In the genomic region with DNA sequence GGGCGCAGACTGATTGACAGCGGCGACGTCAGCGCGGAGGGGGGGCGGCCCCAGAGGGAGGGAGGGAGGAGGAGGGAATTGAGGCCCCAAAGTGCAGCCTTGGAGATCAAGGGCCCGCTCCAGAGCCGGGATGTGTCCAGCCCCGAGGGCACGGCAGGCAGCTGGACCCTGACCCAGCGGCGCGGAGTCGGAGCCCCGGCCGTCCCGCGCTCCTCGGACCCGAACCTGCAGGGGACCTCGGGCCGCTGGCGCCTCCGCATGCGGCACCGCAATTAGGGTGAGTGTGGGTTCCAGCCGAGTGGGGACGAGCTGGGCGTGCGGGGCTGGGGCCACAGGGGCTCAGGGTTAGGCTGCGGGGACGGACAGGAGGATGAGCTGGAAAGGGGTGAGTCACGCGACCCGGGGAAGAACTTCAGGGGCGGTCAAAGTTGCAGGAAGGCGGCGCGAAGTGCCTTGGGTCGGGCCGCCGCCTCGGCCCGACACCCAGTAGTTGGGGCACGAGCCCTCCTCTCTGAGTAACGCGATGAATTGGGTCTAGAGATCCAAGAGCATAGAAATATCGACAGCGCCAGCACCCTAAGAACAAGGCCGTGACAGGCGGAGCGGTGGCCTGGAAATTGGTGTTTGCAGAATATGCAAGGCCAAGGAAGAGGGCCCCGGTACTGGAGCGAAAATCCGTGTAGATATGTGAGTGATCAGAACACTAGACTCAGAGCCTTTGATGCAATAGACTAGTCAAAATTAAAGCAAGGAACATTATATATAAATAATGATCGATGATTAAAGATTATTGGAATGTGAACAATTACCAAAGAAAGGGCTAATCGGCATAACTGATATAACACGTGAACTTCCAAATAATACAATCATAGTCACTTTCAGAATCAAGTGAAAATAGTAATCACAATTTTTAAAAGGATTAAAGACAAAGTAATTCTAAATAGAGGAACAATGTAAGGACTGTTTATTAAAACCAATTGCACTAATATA, we compare ENCODE assay signal across 11 cellular contexts. TPM values are rescaled to one million over a fixed set of nuclear protein-coding genes. Genes with fewer than 3 reads are reported as not detected.
DNase-seq lines count a peak whose midpoint lies in the region; ATAC-seq, FAIRE-seq and TF ChIP-seq lines count a peak whose summit lies in the region.
"Had no signal": no experiment of that assay in that cellular context is flagged by ENCODE, and none has a peak within 500 bp of the region (broad histone marks: within the 10 kb centered on the region; RNA-seq: fewer than 3 reads in every experiment).

TSS of gene TBX4 (plus strand) at position 122 of the 990 bp plus-strand sequence. CDS start 4,069 bp downstream, outside the sequence.

- H3K18ac ChIP-seq in mesenchymal stem cell (ENCODE audit: low read depth in 1 of 2, low read length in 2 of 2): no peak within 1 kb of the TSS

- H3K79me1 ChIP-seq in mesenchymal stem cell (replicated peaks; ENCODE audit: low read length, poor library complexity, severe bottlenecking): no peaks in the 10 kb centered on the region

- no peaks in the 10 kb centered on the region for H3K36me3 Mint-ChIP-seq in activated naive CD4-positive, alpha-beta T cell treated with anti-CD3 and anti-CD28 coated beads for 36 hours (ENCODE audit: low read depth)
- H3K36me3 Mint-ChIP-seq in type B pancreatic cell: no peaks in the 10 kb centered on the region

- no peak within 1 kb of the TSS for H3K27ac Mint-ChIP-seq in activated naive CD4-positive, alpha-beta T cell treated with anti-CD3 and anti-CD28 coated beads for 36 hours
- no peak within 1 kb of the TSS for H3K27ac Mint-ChIP-seq in type B pancreatic cell

- no peaks in the 10 kb centered on the region for H3K9me3 Mint-ChIP-seq in activated naive CD4-positive, alpha-beta T cell treated with anti-CD3 and anti-CD28 coated beads for 36 hours
- no peaks in the 10 kb centered on the region for H3K9me3 Mint-ChIP-seq in type B pancreatic cell

- H3K4me3 Mint-ChIP-seq in activated naive CD4-positive, alpha-beta T cell treated with anti-CD3 and anti-CD28 coated beads for 36 hours: peak within 1 kb of the TSS; percentile 60
- H3K4me3 Mint-ChIP-seq in type B pancreatic cell: peak within 1 kb of the TSS; percentile 78

- ATAC-seq in GM18519 (IDR thresholded peaks at IDR 0.05; ENCODE audit: low FRiP score, unreplicated experiment): no peak

- no peak within 1 kb of the TSS for H3K27ac ChIP-seq in mesenchymal stem cell (ENCODE audit: low read length, poor library complexity, severe bottlenecking)

- peak within 1 kb of the TSS in 1 of 2 experiments; percentile 72 for H3K14ac ChIP-seq in mesenchymal stem cell (ENCODE audit: low read length in 2 of 2)

- H2BK15ac ChIP-seq in mesenchymal stem cell (ENCODE audit: low read depth, poor library complexity, severe bottlenecking): peak within 1 kb of the TSS; percentile 56

- peaks cover 73 to 79% of the 10 kb centered on the region in 2 experiments for H3K27me3 ChIP-seq in mesenchymal stem cell (ENCODE audit: control insufficient read depth in 1 of 2, insufficient read depth in 1 of 2, low read length in 2 of 2)

- peaks cover 25% of the 10 kb centered on the region for H3K4me1 ChIP-seq in mesenchymal stem cell (ENCODE audit: control insufficient read depth, insufficient read depth, low read depth, low read length)

- no peak within 1 kb of the TSS for H2AK5ac ChIP-seq in mesenchymal stem cell (ENCODE audit: low read length, severe bottlenecking)

- no peaks in the 10 kb centered on the region for H3K36me3 ChIP-seq in mesenchymal stem cell (ENCODE audit: control insufficient read depth in 1 of 2, insufficient read depth in 2 of 2, low read depth in 1 of 2, low read length in 2 of 2)

- no peak within 1 kb of the TSS for H4K91ac ChIP-seq in mesenchymal stem cell (ENCODE audit: low read length)

- peak; percentile 13 for DNase-seq in activated naive CD4-positive, alpha-beta T cell treated with anti-CD3 and anti-CD28 coated beads for 36 hours
- no peak for DNase-seq in activated naive CD4-positive, alpha-beta T cell (lab: John Stamatoyannopoulos, UW)
- DNase-seq in mesenchymal stem cell (peak; percentile 13), type B pancreatic cell (ENCODE audit: extremely low spot score, unreplicated experiment) (no peak), frontal cortex (ENCODE audit: low spot score in 2 of 2) (no peak)
- no peak for DNase-seq in stimulated activated CD4-positive, alpha-beta T cell treated with anti-CD3 and anti-CD28 coated beads, Interleukin-1b, Interleukin-23, amount 100 ng/mL, for 48 hours
- DNase-seq: central memory CD4-positive, alpha-beta T cell; NCI-H526 treated with DMSO at 0.1 percent for 48 hours had no signal

- CTCF ChIA-PET in activated naive CD4-positive, alpha-beta T cell treated with anti-CD3 and anti-CD28 coated beads for 36 hours (lab: Charles Lee): no interaction called here

- peak within 1 kb of the TSS; percentile 69 for H3K4me2 ChIP-seq in mesenchymal stem cell (ENCODE audit: low read length, poor library complexity, severe bottlenecking)

- peak within 1 kb of the TSS; percentile 43 for H3K9ac ChIP-seq in mesenchymal stem cell (ENCODE audit: low read length)

- H3K4me3 ChIP-seq in mesenchymal stem cell (ENCODE audit: insufficient read depth in 1 of 2, low read depth in 1 of 2, low read length in 2 of 2): peak within 1 kb of the TSS in 1 of 2 experiments; percentile 60

- H3K23ac ChIP-seq in mesenchymal stem cell (ENCODE audit: low read length in 2 of 2): peak within 1 kb of the TSS in 1 of 2 experiments; percentile 94

- H3K9me3 ChIP-seq in mesenchymal stem cell (ENCODE audit: control insufficient read depth, low read length): no peaks in the 10 kb centered on the region

- H2BK5ac ChIP-seq in mesenchymal stem cell (ENCODE audit: low read depth, low read length, poor library complexity, severe bottlenecking): no peak within 1 kb of the TSS

- FAIRE-seq in colon (lab: Jason Lieb, UNC) (peak; percentile 76), frontal cortex (lab: Jason Lieb, UNC) (no peak)

- peaks cover 28% of the 10 kb centered on the region for H3K4me1 Mint-ChIP-seq in activated naive CD4-positive, alpha-beta T cell treated with anti-CD3 and anti-CD28 coated beads for 36 hours (ENCODE audit: low read depth)
- peaks cover 11% of the 10 kb centered on the region for H3K4me1 Mint-ChIP-seq in type B pancreatic cell (ENCODE audit: unreplicated experiment)

- H2BK120ac ChIP-seq in mesenchymal stem cell (ENCODE audit: low read depth, low read length): peak within 1 kb of the TSS; percentile 66

- H3K27me3 Mint-ChIP-seq in activated naive CD4-positive, alpha-beta T cell treated with anti-CD3 and anti-CD28 coated beads for 36 hours (ENCODE audit: low read depth): peaks cover 56% of the 10 kb centered on the region
- peaks cover 81% of the 10 kb centered on the region for H3K27me3 Mint-ChIP-seq in type B pancreatic cell

- WGBS in mesenchymal stem cell: 5% methylated on average over 48 of the region's 59 CpGs

- no peak for TF ChIP-seq CTCF in type B pancreatic cell (conservative IDR thresholded peaks at IDR 0.05)

- no peak within 1 kb of the TSS for H2BK12ac ChIP-seq in mesenchymal stem cell (ENCODE audit: low read length in 2 of 2)

- H3K4ac ChIP-seq in mesenchymal stem cell (ENCODE audit: low read depth in 1 of 2, low read length in 2 of 2): no peak within 1 kb of the TSS

- intact Hi-C loops in activated naive CD4-positive, alpha-beta T cell treated with anti-CD3 and anti-CD28 coated beads for 36 hours (cut with micrococcal nuclease): loop anchor here (2.0 kb wide), 1 partner anchor 54 kb away; the partner anchor contains the start of gene TBX2

- H4K8ac ChIP-seq in mesenchymal stem cell (ENCODE audit: low read length): no peak within 1 kb of the TSS

- H2AFZ ChIP-seq in mesenchymal stem cell (ENCODE audit: low read depth, low read length): peak within 1 kb of the TSS; percentile 19

RNA-seq across cellular contexts. Expression of gene TBX4, which starts in this region (rescaled TPM):
- total RNA-seq in activated naive CD4-positive, alpha-beta T cell treated with anti-CD3 and anti-CD28 coated beads for 36 hours: not detected
- polyA plus RNA-seq in mesenchymal stem cell (2013, experiment 1 of 2): not detected
- not detected for polyA plus RNA-seq in mesenchymal stem cell (2013, experiment 2 of 2)
- total RNA-seq in type B pancreatic cell (ENCODE audit: low replicate concordance) (0.45 and 1.8 TPM in 2 replicates), frontal cortex (not detected)
- total RNA-seq: left lobe of liver had no signal

Comparison
In these comparisons a context has a peak if more than half of its experiments do, and no peak if none do; other contexts are left out.
1. Peak in DNase-seq in activated naive CD4-positive, alpha-beta T cell treated with anti-CD3 and anti-CD28 coated beads for 36 hours; RNA of the gene not detected or under 1 TPM.